ENCODE assay signal across 1 cellular context in genomic region chr2:44171442-44171841, GRCh38.
A peak's percentile ranks its signal among the peaks of the same experiment; 100 is the strongest.
TF ChIP-seq lines count a peak whose summit lies in the region.

No MANE protein-coding gene starts in this region.

TF ChIP-seq in HepG2, 621 proteins besides CTCF, POLR2A, EP300 and RAD21:
- 0 out of 2 replicates have a peak, but pooled peaks have one; percentile 4 for TF ChIP-seq TCF7 (IDR thresholded peaks at IDR 0.05; ENCODE audit: low read depth)
